14 cellular contexts compared by ENCODE assay signal in genomic region chr5:86461169-86461956, GRCh38.
DNase-seq lines count a peak whose midpoint lies in the region; ATAC-seq, FAIRE-seq and TF ChIP-seq lines count a peak whose summit lies in the region.
"Had no signal": no experiment of that assay in that cellular context is flagged by ENCODE, and none has a peak within 500 bp of the region (broad histone marks: within the 10 kb centered on the region; RNA-seq: fewer than 3 reads in every experiment).

No MANE protein-coding gene starts in this region.

- peaks cover 13% of the 10 kb centered on the region for H3K4me1 Mint-ChIP-seq in mesothelial cell of epicardium
- H3K4me1 Mint-ChIP-seq: activated CD4-positive, alpha-beta T cell treated with anti-CD3 and anti-CD28 coated beads for 36 hours; T-helper 17 cell had no signal

- intact Hi-C loops in GM12878 (cut with micrococcal nuclease; ENCODE audit: unreplicated experiment) (no loop called here), vagina (cut with DNase I) (no loop called here)

- TF ChIP-seq POLR2A in GM12878 (IDR thresholded peaks at IDR 0.05; ENCODE audit: low read depth, low read length), result no peak
- TF ChIP-seq POLR2A in vagina (IDR thresholded peaks at IDR 0.05), result no peak

- peak overlapping the region; percentile 33; the same call in 1 of the 2 replicates for H3K4me2 ChIP-seq in GM12878 (ENCODE audit: control insufficient read depth, insufficient read depth)

- FAIRE-seq in GM12878 (lab: Jason Lieb, UNC), result no peak

- BruUV-seq in GM12878 (replicated peaks; lab: Mats Ljungman, UMichigan), result no TSS peak

- no peaks in the 10 kb centered on the region for H3K27me3 ChIP-seq in GM12878 (replicated peaks in 1 of 2; ENCODE audit: control insufficient read depth in 2 of 2, insufficient read depth in 2 of 2, low read length in 1 of 2)
- H3K27me3 ChIP-seq in vagina, result no peaks in the 10 kb centered on the region
- H3K27me3 ChIP-seq: Peyer's patch, suprapubic skin had no signal

- H3K9me3 Mint-ChIP-seq in mesothelial cell of epicardium, result peaks cover 50% of the 10 kb centered on the region

- RAD21 ChIA-PET in GM12878 (lab: Charles Lee; ENCODE audit: unreplicated experiment), result no interaction called here

- TF ChIP-seq CTCF in GM12878 (IDR thresholded peaks at IDR 0.05 in 2 of 3, conservative IDR thresholded peaks at IDR 0.05 in 1 of 3; ENCODE audit: control insufficient read depth in 2 of 3, extremely low read depth in 1 of 3, insufficient read depth in 1 of 3, low read depth in 3 of 3, low read length in 3 of 3), result no peak
- TF ChIP-seq CTCF in mesothelial cell of epicardium (IDR thresholded peaks at IDR 0.05; ENCODE audit: unreplicated experiment), result no peak
- TF ChIP-seq CTCF in GM20000 (IDR thresholded peaks at IDR 0.05; ENCODE audit: extremely low read depth, missing control alignments), result no peak
- TF ChIP-seq CTCF in vagina (IDR thresholded peaks at IDR 0.05), result no peak
- no peak for TF ChIP-seq CTCF in foreskin fibroblast (IDR thresholded peaks at IDR 0.05; ENCODE audit: low read depth, low read length)

- POLR2A ChIA-PET in GM12878 (lab: Charles Lee) (no interaction called here), HEK293T (lab: Yijun Ruan, JAX) (no interaction called here)

- SMC1A ChIA-PET in GM12878 (lab: Charles Lee; ENCODE audit: uncharacterized antibody, unreplicated experiment), result interaction anchor here (0.6 to 1.1 kb wide), 2 partner anchors 14 to 104 kb away, joined by 3 read pairs; no protein-coding TSS in a partner anchor

- H3K27ac ChIP-seq in GM12878 (ENCODE audit: control insufficient read depth, insufficient read depth) (no peak overlapping the region), vagina (no peak overlapping the region)
- H3K27ac ChIP-seq: suprapubic skin had no signal

- H3K4me3 Mint-ChIP-seq in mesothelial cell of epicardium, result peak overlapping the region; percentile 13
- H3K4me3 Mint-ChIP-seq: activated CD4-positive, alpha-beta T cell treated with anti-CD3 and anti-CD28 coated beads for 36 hours; activated T-cell treated with anti-CD3 and anti-CD28 coated beads, Interleukin-2, amount 50 U/mL, for 24 hours; T-helper 17 cell had no signal

- H3K79me2 ChIP-seq in GM12878 (ENCODE audit: control insufficient read depth, insufficient read depth, low read length), result no peaks in the 10 kb centered on the region

- peaks cover 12% of the 10 kb centered on the region for H3K36me3 Mint-ChIP-seq in mesothelial cell of epicardium

- H3K27ac Mint-ChIP-seq in mesothelial cell of epicardium, result peak overlapping the region; percentile 86
- H3K27ac Mint-ChIP-seq: activated CD4-positive, alpha-beta T cell treated with anti-CD3 and anti-CD28 coated beads for 36 hours; activated T-cell treated with anti-CD3 and anti-CD28 coated beads, Interleukin-2, amount 50 U/mL, for 24 hours; T-helper 17 cell had no signal

- in situ Hi-C loops in Caki2 (cut with HindIII; ENCODE audit: low pct_unique_long_range_greater_than_20kb, low sequenced_read_pairs) (no loop called here), GM12878 (cut with MboI) (no loop called here)

- TF ChIP-seq EP300 in GM12878 (IDR thresholded peaks at IDR 0.05; ENCODE audit: borderline replicate concordance in 1 of 2, control insufficient read depth in 1 of 2, low read depth in 2 of 2, low read length in 2 of 2), result no peak

- H3K36me3 ChIP-seq in GM12878 (ENCODE audit: control insufficient read depth in 2 of 2, insufficient read depth in 2 of 2, low read length in 1 of 2) (no peaks in the 10 kb centered on the region), vagina (no peaks in the 10 kb centered on the region)
- H3K36me3 ChIP-seq: Peyer's patch, suprapubic skin had no signal

- H3K9ac ChIP-seq in GM12878 (ENCODE audit: control insufficient read depth, insufficient read depth, low read length), result no peak overlapping the region

- H3K4me1 ChIP-seq in GM12878 (ENCODE audit: control insufficient read depth, insufficient read depth, low read length) (no peaks in the 10 kb centered on the region), vagina (no peaks in the 10 kb centered on the region)
- H3K4me1 ChIP-seq: suprapubic skin had no signal

- no peaks in the 10 kb centered on the region for H3K27me3 Mint-ChIP-seq in mesothelial cell of epicardium (ENCODE audit: low read depth)
- H3K27me3 Mint-ChIP-seq: activated CD4-positive, alpha-beta T cell treated with anti-CD3 and anti-CD28 coated beads for 36 hours; activated T-cell treated with anti-CD3 and anti-CD28 coated beads, Interleukin-2, amount 50 U/mL, for 24 hours; T-helper 17 cell had no signal

- CTCF ChIA-PET in GM12878 (lab: Yijun Ruan, JAX) (interaction anchor here (1.4 kb wide), 1 partner anchor 67 kb away, joined by 3 read pairs; no protein-coding TSS in a partner anchor), HEK293T (lab: Yijun Ruan, JAX) (no interaction called here)

- peak; percentile 31; the same call in 1 of the 3 replicates for ATAC-seq in GM12878
- ATAC-seq: activated CD4-positive, alpha-beta T cell treated with anti-CD3 and anti-CD28 coated beads for 36 hours; T-helper 17 cell had no signal

- H3K4me3 ChIP-seq in GM12878 (no peak overlapping the region), vagina (no peak overlapping the region), foreskin fibroblast (ENCODE audit: low read depth in 1 of 2, low read length in 2 of 2) (no peak overlapping the region)
- H3K4me3 ChIP-seq: Peyer's patch, suprapubic skin had no signal

- H3K9me3 ChIP-seq in GM12878 (replicated peaks; ENCODE audit: control insufficient read depth, insufficient read depth, low read length) (no peaks in the 10 kb centered on the region; the same call in 2 of the 3 replicates), vagina (no peaks in the 10 kb centered on the region)

- no peak for TF ChIP-seq RAD21 in GM12878 (IDR thresholded peaks at IDR 0.05; ENCODE audit: insufficient read depth, low read depth, low read length)

- WGBS in GM12878 (ENCODE audit: insufficient coverage, insufficient replicate concordance, low lambda C conversion rate, missing lambda C conversion rate), result 32% methylated on average over 4 of the region's 4 CpGs

- peak; percentile 18 for DNase-seq in Caki2 (ENCODE audit: low read depth)
- DNase-seq in M059J (ENCODE audit: low read depth), result peak; percentile 26
- no peak for DNase-seq in GM12878 (ENCODE audit: low read depth, low spot score)
- no peak for DNase-seq in mesothelial cell of epicardium (ENCODE audit: low spot score in 2 of 2, unreplicated experiment in 2 of 2)
- DNase-seq in GM20000 (ENCODE audit: low spot score), result no peak
- no peak for DNase-seq in HEK293T (ENCODE audit: extremely low spot score)
- DNase-seq in vagina (ENCODE audit: extremely low spot score in 2 of 2), result no peak
- no peak for DNase-seq in foreskin fibroblast
- DNase-seq: activated CD4-positive, alpha-beta T cell treated with anti-CD3 and anti-CD28 coated beads for 36 hours; activated T-cell treated with anti-CD3 and anti-CD28 coated beads, Interleukin-2, amount 50 U/mL, for 24 hours; HCEC 1CT; Peyer's patch; T-helper 17 cell had no signal

- H2AFZ ChIP-seq in GM12878 (ENCODE audit: control insufficient read depth, low read depth, low read length), result peak overlapping the region; percentile 16; the same call in 1 of the 2 replicates

- no peaks in the 10 kb centered on the region for H4K20me1 ChIP-seq in GM12878 (ENCODE audit: control insufficient read depth, insufficient read depth)

TF ChIP-seq in GM12878, 131 proteins besides CTCF, POLR2A, EP300 and RAD21:
- TF ChIP-seq ZSCAN29 (IDR thresholded peaks at IDR 0.05), result no peak
- no peak for TF ChIP-seq HDAC2 (IDR thresholded peaks at IDR 0.05)

TF ChIP-seq in HEK293T, 16 proteins besides CTCF, POLR2A, EP300 and RAD21:
- no peak for TF ChIP-seq PKNOX1 (IDR thresholded peaks at IDR 0.05)
- no peak for TF ChIP-seq SP1 (IDR thresholded peaks at IDR 0.05)
- TF ChIP-seq FOXM1 (IDR thresholded peaks at IDR 0.05; ENCODE audit: borderline replicate concordance), result no peak
- no peak for TF ChIP-seq ZNF384 (IDR thresholded peaks at IDR 0.05)
- TF ChIP-seq CTBP1 (IDR thresholded peaks at IDR 0.05; ENCODE audit: borderline replicate concordance), result no peak
- TF ChIP-seq TARDBP (IDR thresholded peaks at IDR 0.05), result no peak
- no peak for TF ChIP-seq BHLHE40 (IDR thresholded peaks at IDR 0.05; ENCODE audit: borderline replicate concordance)
- TF ChIP-seq LEF1 (IDR thresholded peaks at IDR 0.05; ENCODE audit: borderline replicate concordance), result no peak
- TF ChIP-seq FOXK2 (IDR thresholded peaks at IDR 0.05), result no peak
- TF ChIP-seq ELF4 (IDR thresholded peaks at IDR 0.05), result no peak
- no peak for TF ChIP-seq L3MBTL2 (conservative IDR thresholded peaks at IDR 0.05)
- TF ChIP-seq ARNT (IDR thresholded peaks at IDR 0.05), result no peak
- TF ChIP-seq SUZ12 (IDR thresholded peaks at IDR 0.05), result no peak

Comparison
In these comparisons a context has a peak if more than half of its experiments do, and no peak if none do; other contexts are left out.
1. DNase-seq: peak in Caki2 (single experiment) and M059J (single experiment); none in GM12878 (single experiment), mesothelial cell of epicardium (0 of 2), GM20000 (single experiment), HEK293T (single experiment), vagina (0 of 2) and foreskin fibroblast (0 of 2).